8 cellular contexts compared by ENCODE assay signal in the genomic region with DNA sequence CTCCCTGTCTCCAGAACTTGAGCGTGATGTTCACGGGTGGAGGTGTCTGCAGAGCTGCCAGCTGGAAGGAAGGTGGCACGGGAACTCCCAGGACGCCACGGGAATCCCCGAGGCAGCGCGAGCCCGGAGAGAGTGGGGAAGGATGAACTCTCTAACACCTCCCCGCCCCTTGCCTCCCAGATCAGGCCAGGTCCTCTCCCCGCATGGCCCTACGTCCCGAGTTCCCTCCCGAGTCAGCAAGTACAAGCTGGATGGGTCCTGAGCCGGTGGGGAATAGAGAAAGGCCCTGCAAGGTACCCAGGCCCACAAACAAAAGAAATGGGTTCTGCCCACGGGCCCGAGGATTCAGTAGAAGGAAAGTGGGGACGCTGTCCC. TPM values are rescaled to one million over a fixed set of nuclear protein-coding genes. Genes with fewer than 3 reads are reported as not detected.
A peak's percentile ranks its signal among the peaks of the same experiment; 100 is the strongest.
DNase-seq lines count a peak whose midpoint lies in the region; ATAC-seq and TF ChIP-seq lines count a peak whose summit lies in the region.
"Not testable (repeated sequence)": the region's sequence is repeated elsewhere in the genome, so short reads cannot be mapped to it uniquely, and the experiment has no call there.

No MANE protein-coding gene starts in this region.

- H3K4me3 ChIP-seq in CD8-positive, alpha-beta memory T cell (ENCODE audit: low read length): peak overlapping the region; percentile 37
- peak overlapping the region; percentile 70 for H3K4me3 ChIP-seq in PC-3 (ENCODE audit: low read length)
- H3K4me3 ChIP-seq in neural progenitor cell: peak overlapping the region; percentile 33
- peak overlapping the region; percentile 35 for H3K4me3 ChIP-seq in thymus (ENCODE audit: low read length)

- 1% methylated on average over 4 of the region's 18 CpGs for WGBS in thymus

- H4K20me1 ChIP-seq in PC-3 (ENCODE audit: low read length); neural progenitor cell (ENCODE audit: low read depth): not testable (repeated sequence)

- H3K4me2 ChIP-seq in PC-3 (ENCODE audit: low read length) (peak overlapping the region; percentile 86), neural progenitor cell (peak overlapping the region; percentile 60)

- not testable (repeated sequence) for H3F3A ChIP-seq in PC-3 (ENCODE audit: low read length, unreplicated experiment); neural progenitor cell (ENCODE audit: low read depth)

- H3K4me1 Mint-ChIP-seq in CD8-positive, alpha-beta memory T cell: peaks cover 28 to 40% (median 38%) of the 10 kb centered on the region in 3 donors
- peaks cover 38% of the 10 kb centered on the region for H3K4me1 Mint-ChIP-seq in activated naive CD8-positive, alpha-beta T cell treated with anti-CD3 and anti-CD28 coated beads, Interleukin-2, amount 50 U/mL, for 24 hours
- H3K4me1 Mint-ChIP-seq in neural progenitor cell: not testable (repeated sequence)

- H3K27ac Mint-ChIP-seq in CD8-positive, alpha-beta memory T cell: peak overlapping the region in 2 of 8 donors; percentile 37 to 68
- not testable (repeated sequence) for H3K27ac Mint-ChIP-seq in activated naive CD8-positive, alpha-beta T cell treated with anti-CD3 and anti-CD28 coated beads, Interleukin-2, amount 50 U/mL, for 24 hours; neural progenitor cell

- BruUV-seq in PC-3 (replicated peaks; lab: Mats Ljungman, UMichigan): TSS peak; percentile 76

- H3K79me2 ChIP-seq in PC-3 (ENCODE audit: low read length); neural progenitor cell (ENCODE audit: low read depth): not testable (repeated sequence)

- CTCF ChIA-PET in CD8-positive, alpha-beta memory T cell (lab: Charles Lee); PC-3 (lab: Charles Lee): not testable (repeated sequence)

- not testable (repeated sequence) for TF ChIP-seq CTCF in PC-3 (conservative IDR thresholded peaks at IDR 0.05; ENCODE audit: low read depth, low read length); foreskin keratinocyte (conservative IDR thresholded peaks at IDR 0.05); neural progenitor cell (IDR thresholded peaks at IDR 0.05)

- peak overlapping the region; percentile 82 for H2AFZ ChIP-seq in PC-3 (ENCODE audit: low read length)
- peak overlapping the region; percentile 63 for H2AFZ ChIP-seq in neural progenitor cell (replicated peaks)

- not testable (repeated sequence) for H3K36me3 ChIP-seq in CD8-positive, alpha-beta memory T cell (ENCODE audit: insufficient read depth, low read length); PC-3 (ENCODE audit: low read depth, low read length); neural progenitor cell; thymus (ENCODE audit: control insufficient read depth, insufficient read depth)

- H3K27ac ChIP-seq in CD8-positive, alpha-beta memory T cell (ENCODE audit: low read depth, low read length); PC-3 (ENCODE audit: low read length); foreskin keratinocyte; neural progenitor cell; thymus (ENCODE audit: low read depth): not testable (repeated sequence)

- H3K9me3 Mint-ChIP-seq in CD8-positive, alpha-beta memory T cell; activated naive CD8-positive, alpha-beta T cell treated with anti-CD3 and anti-CD28 coated beads, Interleukin-2, amount 50 U/mL, for 24 hours; neural progenitor cell: not testable (repeated sequence)

- not testable (repeated sequence) for DNase-seq in CD8-positive, alpha-beta memory T cell; PC-3; activated naive CD8-positive, alpha-beta T cell treated with anti-CD3 and anti-CD28 coated beads, Interleukin-2, amount 50 U/mL, for 24 hours; foreskin keratinocyte; neural progenitor cell (ENCODE audit: low spot score)

- ATAC-seq in GM19452 (IDR thresholded peaks at IDR 0.05; ENCODE audit: unreplicated experiment) (peak; percentile 22), HG02973 (IDR thresholded peaks at IDR 0.05; ENCODE audit: unreplicated experiment) (peak; percentile 37), PC-3 (peak; percentile 45), foreskin keratinocyte (peak; percentile 46)
- peak; percentile 13 for ATAC-seq in activated naive CD8-positive, alpha-beta T cell treated with anti-CD3 and anti-CD28 coated beads, Interleukin-2, amount 50 U/mL, for 24 hours

- not testable (repeated sequence) for H3K27me3 Mint-ChIP-seq in CD8-positive, alpha-beta memory T cell; activated naive CD8-positive, alpha-beta T cell treated with anti-CD3 and anti-CD28 coated beads, Interleukin-2, amount 50 U/mL, for 24 hours; neural progenitor cell (ENCODE audit: insufficient read depth, low read depth)

- intact Hi-C loops in PC-3 (cut with micrococcal nuclease): not testable (repeated sequence)

- H3K4me1 ChIP-seq in CD8-positive, alpha-beta memory T cell (ENCODE audit: insufficient read depth, low read length): peaks cover 16% of the 10 kb centered on the region
- not testable (repeated sequence) for H3K4me1 ChIP-seq in PC-3 (ENCODE audit: insufficient read depth, low read length); foreskin keratinocyte; neural progenitor cell; thymus (ENCODE audit: control insufficient read depth, insufficient read depth, low read length)

- not testable (repeated sequence) for H3K27me3 ChIP-seq in CD8-positive, alpha-beta memory T cell (ENCODE audit: insufficient read depth, low read length, poor library complexity, severe bottlenecking); PC-3 (ENCODE audit: low read length); foreskin keratinocyte; neural progenitor cell; thymus (ENCODE audit: control insufficient read depth, insufficient read depth)

- peak overlapping the region in 4 of 7 donors; percentile 63 to 96 (median 63) for H3K4me3 Mint-ChIP-seq in CD8-positive, alpha-beta memory T cell
- peak overlapping the region; percentile 62 for H3K4me3 Mint-ChIP-seq in activated naive CD8-positive, alpha-beta T cell treated with anti-CD3 and anti-CD28 coated beads, Interleukin-2, amount 50 U/mL, for 24 hours
- not testable (repeated sequence) for H3K4me3 Mint-ChIP-seq in neural progenitor cell

- not testable (repeated sequence) for H3K9me3 ChIP-seq in CD8-positive, alpha-beta memory T cell (ENCODE audit: low read length); PC-3 (ENCODE audit: low read length); neural progenitor cell (ENCODE audit: low read depth); thymus (ENCODE audit: control insufficient read depth)

- peak overlapping the region; percentile 62; the same call in 1 of the 2 replicates for H3K9ac ChIP-seq in PC-3 (ENCODE audit: low read length)
- H3K9ac ChIP-seq in neural progenitor cell: not testable (repeated sequence)

- H3K36me3 Mint-ChIP-seq in CD8-positive, alpha-beta memory T cell; activated naive CD8-positive, alpha-beta T cell treated with anti-CD3 and anti-CD28 coated beads, Interleukin-2, amount 50 U/mL, for 24 hours (ENCODE audit: low read depth); neural progenitor cell: not testable (repeated sequence)

- H3K9me2 ChIP-seq in PC-3 (replicated peaks; ENCODE audit: low read length): not testable (repeated sequence)

- POLR2A ChIA-PET in CD8-positive, alpha-beta memory T cell (lab: Charles Lee); PC-3 (lab: Charles Lee; ENCODE audit: unreplicated experiment): not testable (repeated sequence)

RNA-seq across cellular contexts. Expression of a gene that starts 17.8 kb away (rescaled TPM):
- total RNA-seq in CD8-positive, alpha-beta memory T cell: 10 to 100 TPM; 21.1 to 23.4 TPM
- polyA plus RNA-seq in CD8-positive, alpha-beta memory T cell: 18.4 TPM
- total RNA-seq in PC-3 (2014; rRNA removed) (16.5 and 26.7 TPM in 2 replicates), foreskin keratinocyte (18.4 and 27.7 TPM in 2 replicates), neural progenitor cell (ENCODE audit: low replicate concordance) (3.6 and 7.4 TPM in 2 replicates)
- polyA plus RNA-seq in foreskin keratinocyte (29.5 and 43.7 TPM in 2 replicates), thymus (39.6 TPM)

RNA-seq across cellular contexts. Expression of a gene that starts 45.3 kb away (rescaled TPM):
- total RNA-seq in CD8-positive, alpha-beta memory T cell: 1 to 10 TPM; 1.2 to 1.5 TPM
- 0.14 TPM for polyA plus RNA-seq in CD8-positive, alpha-beta memory T cell
- total RNA-seq in PC-3 (2014; rRNA removed): not detected in 2 replicates
- total RNA-seq in foreskin keratinocyte: 0.07 TPM in 2 replicates
- 0.03 TPM in 1 of 2 replicates, not detected in the other for polyA plus RNA-seq in foreskin keratinocyte
- 0.77 and 1.4 TPM in 2 replicates for total RNA-seq in neural progenitor cell (ENCODE audit: low replicate concordance)
- 0.89 TPM for polyA plus RNA-seq in thymus

RNA-seq across cellular contexts. Expression of a gene that starts 52.9 kb away (rescaled TPM):
- total RNA-seq in CD8-positive, alpha-beta memory T cell: 10 to 100 TPM; 24.0 to 25.2 TPM
- 42.0 TPM for polyA plus RNA-seq in CD8-positive, alpha-beta memory T cell
- total RNA-seq in PC-3 (2014; rRNA removed) (103 and 108 TPM in 2 replicates), foreskin keratinocyte (25.6 and 29.2 TPM in 2 replicates), neural progenitor cell (ENCODE audit: low replicate concordance) (18.6 and 20.4 TPM in 2 replicates)
- polyA plus RNA-seq in foreskin keratinocyte (34.2 and 39.0 TPM in 2 replicates), thymus (28.3 TPM)
